In the genomic region with DNA sequence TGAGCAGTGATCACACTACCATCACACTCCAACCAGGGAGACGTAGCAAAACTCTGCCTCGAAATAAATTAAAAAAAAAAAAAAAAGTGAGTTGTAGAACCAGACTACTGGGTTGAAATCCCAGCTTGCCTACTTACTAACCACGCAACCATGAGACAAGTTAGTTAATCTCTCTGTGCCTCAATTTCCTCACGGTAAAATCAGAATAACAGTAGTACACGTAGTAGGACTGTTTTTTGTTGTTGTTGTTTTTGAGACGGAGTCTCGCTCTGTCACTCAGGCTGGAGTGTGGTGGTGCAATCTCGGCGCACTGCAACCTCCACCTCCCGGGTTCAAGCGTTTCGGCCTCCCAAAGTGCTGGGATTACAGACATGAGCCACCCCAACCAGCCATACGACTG, we compare ENCODE assay signal across 21 cellular contexts. TPM values are rescaled to one million over a fixed set of nuclear protein-coding genes. Genes with fewer than 3 reads are reported as not detected.
DNase-seq lines count a peak whose midpoint lies in the region; ATAC-seq, FAIRE-seq and TF ChIP-seq lines count a peak whose summit lies in the region.
"Had no signal": no experiment of that assay in that cellular context is flagged by ENCODE, and none has a peak within 500 bp of the region (broad histone marks: within the 10 kb centered on the region; RNA-seq: fewer than 3 reads in every experiment).

No MANE protein-coding gene starts in this region.

- H4K20me1 ChIP-seq in K562 (replicated peaks; ENCODE audit: control insufficient read depth, insufficient read depth, low read length) (peaks cover 13% of the 10 kb centered on the region), H1 (replicated peaks in 1 of 2; ENCODE audit: control insufficient read depth in 1 of 2, insufficient read depth in 2 of 2, low read length in 2 of 2) (peaks cover 5 to 16% of the 10 kb centered on the region in 2 experiments)

- no peak overlapping the region for H3K27ac ChIP-seq in CD8-positive, alpha-beta T cell (ENCODE audit: low read depth, low read length)
- H3K27ac ChIP-seq in K562 (ENCODE audit: extremely low read depth, low read depth, low read length) (no peak overlapping the region), H1 (ENCODE audit: low read depth, low read length) (no peak overlapping the region), prostate gland (no peak overlapping the region), A673 (ENCODE audit: low read depth, low read length, poor library complexity, severe bottlenecking) (no peak overlapping the region)
- H3K27ac ChIP-seq: BLaER1, C4-2B had no signal

- TF ChIP-seq POLR2A in K562 (conservative IDR thresholded peaks at IDR 0.05) (no peak), H1 (IDR thresholded peaks at IDR 0.05; ENCODE audit: control extremely low read depth in 1 of 2, low read depth in 2 of 2, low read length in 2 of 2) (no peak), prostate gland (IDR thresholded peaks at IDR 0.05) (no peak)

- H2BK120ac ChIP-seq in H1 (replicated peaks; ENCODE audit: low read depth, low read length) = no peak overlapping the region

- BruUV-seq in K562 (replicated peaks; lab: Mats Ljungman, UMichigan) (no TSS peak), A673 (replicated peaks; lab: Mats Ljungman, UMichigan) (no TSS peak)

- peaks cover 15% of the 10 kb centered on the region for H3K36me3 Mint-ChIP-seq in CD8-positive, alpha-beta T cell

- TF ChIP-seq RAD21 in K562 (CRISPR knock-in tag; conservative IDR thresholded peaks at IDR 0.05 in 1 of 2, IDR thresholded peaks at IDR 0.05 in 1 of 2) (no peak), H1 (IDR thresholded peaks at IDR 0.05 in 1 of 2, conservative IDR thresholded peaks at IDR 0.05 in 1 of 2; ENCODE audit: low read depth in 2 of 2, low read length in 2 of 2) (no peak)

- H3K56ac ChIP-seq in H1 (replicated peaks; ENCODE audit: insufficient read length, low read depth, low read length) = no peak overlapping the region

- H2BK15ac ChIP-seq in H1 (ENCODE audit: low read length) = no peak overlapping the region

- no peak overlapping the region for H4K91ac ChIP-seq in H1 (replicated peaks; ENCODE audit: insufficient read length, low read length)

- H4K8ac ChIP-seq in H1 (ENCODE audit: extremely low read depth, insufficient read depth, low read length) = peak overlapping the region; percentile 81; the same call in 1 of the 2 replicates

- H3K9ac ChIP-seq in K562 (ENCODE audit: insufficient read depth in 1 of 2, low read depth in 2 of 2, low read length in 2 of 2) (no peak overlapping the region), H1 (replicated peaks in 1 of 4; ENCODE audit: extremely low read depth in 1 of 4, low read depth in 3 of 4, low read length in 3 of 4) (no peak overlapping the region)
- H3K9ac ChIP-seq: BLaER1 had no signal

- peaks cover 32% of the 10 kb centered on the region for H3K79me1 ChIP-seq in H1 (ENCODE audit: low read depth, low read length)

- H3K4me2 ChIP-seq in K562 (ENCODE audit: insufficient read depth, low read length) (no peak overlapping the region), H1 (ENCODE audit: insufficient read depth in 1 of 2, low read depth in 2 of 2, low read length in 2 of 2) (no peak overlapping the region)
- H3K4me2 ChIP-seq: BLaER1 had no signal

- H3K4me1 Mint-ChIP-seq in CD8-positive, alpha-beta T cell (ENCODE audit: low read depth) = peaks cover 52% of the 10 kb centered on the region

- H3K36me3 ChIP-seq in CD8-positive, alpha-beta T cell (ENCODE audit: insufficient read depth, low read length) = no peaks in the 10 kb centered on the region
- H3K36me3 ChIP-seq in K562 (ENCODE audit: control insufficient read depth, insufficient read depth, low read length) = no peaks in the 10 kb centered on the region; the same call in 2 of the 3 replicates
- no peaks in the 10 kb centered on the region for H3K36me3 ChIP-seq in H1 (ENCODE audit: control insufficient read depth in 2 of 4, insufficient read depth in 4 of 4, low read length in 3 of 4)
- no peaks in the 10 kb centered on the region for H3K36me3 ChIP-seq in prostate gland
- no peaks in the 10 kb centered on the region for H3K36me3 ChIP-seq in A673 (ENCODE audit: insufficient read depth, low read length, poor library complexity, severe bottlenecking)

- no peak for ATAC-seq in CD8-positive, alpha-beta T cell
- ATAC-seq in K562 = no peak

- H3K9me1 ChIP-seq in K562 (ENCODE audit: control insufficient read depth, insufficient read depth, low read length) = no peaks in the 10 kb centered on the region

- no peak overlapping the region for H2BK12ac ChIP-seq in H1 (ENCODE audit: low read depth, low read length)

- POLR2A ChIA-PET in CD8-positive, alpha-beta T cell (lab: Charles Lee) = no interaction called here
- POLR2A ChIA-PET in K562 (lab: Yijun Ruan, JAX) = interaction anchor here (0.6 to 1.3 kb wide), 2 partner anchors 11 to 17 kb away, joined by 3 read pairs; no protein-coding TSS in a partner anchor
- POLR2A ChIA-PET in H1 (lab: Charles Lee; ENCODE audit: partially characterized antibody) = interaction anchor here (0.6 to 1.8 kb wide), 4 partner anchors 9 to 488 kb away, joined by 3 to 4 read pairs (median 3); no protein-coding TSS in a partner anchor
- POLR2A ChIA-PET in A673 (lab: Charles Lee; ENCODE audit: low non-redundant PET) = no interaction called here

- no peak overlapping the region for H3K23ac ChIP-seq in H1 (ENCODE audit: insufficient read length)

- 83% methylated on average over 9 of the region's 13 CpGs for WGBS in K562 (ENCODE audit: insufficient coverage, low coverage, missing lambda C conversion rate)
- 94% methylated on average over 13 of the region's 13 CpGs; no CpG with 5 or more reads in 1 of the 2 experiments for WGBS in H1 (ENCODE audit: extremely low coverage in 1 of 2, insufficient coverage in 1 of 2, insufficient read length in 1 of 2, insufficient replicate concordance in 2 of 2, low coverage in 1 of 2, low lambda C conversion rate in 2 of 2, missing lambda C conversion rate in 1 of 2), 2 experiments
- WGBS in prostate gland = 94% methylated on average over 13 of the region's 13 CpGs

- no peaks in the 10 kb centered on the region for H3K27me3 Mint-ChIP-seq in CD8-positive, alpha-beta T cell (ENCODE audit: low read depth)
- H3K27me3 Mint-ChIP-seq: B cell; CD4-positive, CD25-positive, alpha-beta regulatory T cell; CD8-positive, alpha-beta memory T cell had no signal

- peak overlapping the region; percentile 22 for H3K27ac Mint-ChIP-seq in CD8-positive, alpha-beta T cell
- H3K27ac Mint-ChIP-seq: B cell had no signal

- no peak overlapping the region for H3K18ac ChIP-seq in H1 (ENCODE audit: extremely low read depth, low read length)

- no peaks in the 10 kb centered on the region for H3K4me1 ChIP-seq in CD8-positive, alpha-beta T cell (ENCODE audit: insufficient read depth, low read length)
- H3K4me1 ChIP-seq in K562 (replicated peaks in 1 of 2; ENCODE audit: control insufficient read depth in 2 of 2, insufficient read depth in 2 of 2, low read length in 2 of 2) = peaks cover 0 to 2% of the 10 kb centered on the region in 2 experiments; a peak in 1 of 5 replicates
- H3K4me1 ChIP-seq in H1 (replicated peaks in 1 of 4; ENCODE audit: control insufficient read depth in 3 of 4, insufficient read depth in 4 of 4, low read length in 3 of 4) = no peaks in the 10 kb centered on the region
- H3K4me1 ChIP-seq in prostate gland (replicated peaks) = no peaks in the 10 kb centered on the region
- no peaks in the 10 kb centered on the region for H3K4me1 ChIP-seq in A673 (ENCODE audit: insufficient read depth, low read length, poor library complexity, severe bottlenecking)

- H3K79me2 ChIP-seq in K562 (ENCODE audit: control insufficient read depth, insufficient read depth, low read length) = peaks cover 78% of the 10 kb centered on the region
- H3K79me2 ChIP-seq in H1 (ENCODE audit: control insufficient read depth in 1 of 2, insufficient read depth in 2 of 2, low read length in 2 of 2) = peaks cover 22 to 90% of the 10 kb centered on the region in 2 experiments

- TF ChIP-seq CTCF in CD8-positive, alpha-beta T cell (IDR thresholded peaks at IDR 0.05) = no peak
- TF ChIP-seq CTCF in K562 (IDR thresholded peaks at IDR 0.05 in 2 of 3, conservative IDR thresholded peaks at IDR 0.05 in 1 of 3; ENCODE audit: insufficient read depth in 2 of 3, low read depth in 1 of 3, low read length in 3 of 3) (no peak), H1 (IDR thresholded peaks at IDR 0.05; ENCODE audit: control extremely low read depth in 1 of 3, insufficient read depth in 1 of 3, low read depth in 1 of 3, low read length in 3 of 3) (no peak), prostate gland (IDR thresholded peaks at IDR 0.05) (no peak), A673 (conservative IDR thresholded peaks at IDR 0.05; ENCODE audit: low read depth, low read length) (no peak)

- H4K5ac ChIP-seq in H1 (ENCODE audit: insufficient read length, low read depth, low read length) = no peak overlapping the region

- no peaks in the 10 kb centered on the region for H3K9me3 ChIP-seq in CD8-positive, alpha-beta T cell (ENCODE audit: low read length)
- H3K9me3 ChIP-seq in K562 (replicated peaks; ENCODE audit: control insufficient read depth, insufficient read depth, low read depth, low read length) = no peaks in the 10 kb centered on the region
- H3K9me3 ChIP-seq in H1 (ENCODE audit: insufficient read depth in 2 of 2, low read depth in 1 of 2, low read length in 1 of 2) = no peaks in the 10 kb centered on the region
- no peaks in the 10 kb centered on the region for H3K9me3 ChIP-seq in prostate gland
- H3K9me3 ChIP-seq in A673 (ENCODE audit: low read depth, low read length, poor library complexity, severe bottlenecking) = no peaks in the 10 kb centered on the region

- no peaks in the 10 kb centered on the region for H3K9me3 Mint-ChIP-seq in CD8-positive, alpha-beta T cell
- H3K9me3 Mint-ChIP-seq: CD4-positive, CD25-positive, alpha-beta regulatory T cell; CD8-positive, alpha-beta memory T cell had no signal

- no peak overlapping the region for H2AFZ ChIP-seq in K562 (ENCODE audit: low read depth, low read length)
- no peak overlapping the region for H2AFZ ChIP-seq in H1 (ENCODE audit: low read length)

- in situ Hi-C loops in K562 (cut with MboI) = no loop called here

- no peaks in the 10 kb centered on the region for H3K23me2 ChIP-seq in H1 (ENCODE audit: low read depth, low read length)

- intact Hi-C loops in CD8-positive, alpha-beta T cell (cut with DNase I, micrococcal nuclease) = no loop called here
- intact Hi-C loops in K562 (cut with micrococcal nuclease) = no loop called here
- intact Hi-C loops in prostate gland (cut with DNase I) = no loop called here
- intact Hi-C loops in A673 (cut with micrococcal nuclease; ENCODE audit: unreplicated experiment) = no loop called here

- no peak overlapping the region for H3K4me3 Mint-ChIP-seq in CD8-positive, alpha-beta T cell
- H3K4me3 Mint-ChIP-seq: B cell; CD4-positive, CD25-positive, alpha-beta regulatory T cell; CD8-positive, alpha-beta memory T cell had no signal

- no peak for DNase-seq in CD8-positive, alpha-beta T cell
- DNase-seq in K562 (ENCODE audit: extremely low read depth in 1 of 4, low spot score in 3 of 4) (no peak), H1 (ENCODE audit: low read depth in 1 of 2, low spot score in 2 of 2) (no peak), prostate gland (ENCODE audit: low spot score) (no peak), A172 (ENCODE audit: low spot score) (no peak), A673 (ENCODE audit: low spot score) (no peak)
- DNase-seq: 8988T; CD4-positive, CD25-positive, alpha-beta regulatory T cell; CD8-positive, alpha-beta memory T cell; DMS 273 treated with DMSO at 0.1 percent for 48 hours; DMS79 treated with DMSO at 0.1 percent for 48 hours; GF-D8; GOT3; H7; HCEC 1CT had no signal

- no peak for TF ChIP-seq EP300 in K562 (IDR thresholded peaks at IDR 0.05; ENCODE audit: low read length)
- TF ChIP-seq EP300 in H1 (IDR thresholded peaks at IDR 0.05; ENCODE audit: borderline replicate concordance in 1 of 2, low read depth in 2 of 2, low read length in 2 of 2) = no peak

- FAIRE-seq in K562 (lab: Jason Lieb, UNC) = no peak
- FAIRE-seq in H1 (lab: Jason Lieb, UNC) = no peak
- FAIRE-seq: D721Med, GM12891, GM18507 had no signal

- no peak overlapping the region for H3K4ac ChIP-seq in H1 (replicated peaks; ENCODE audit: insufficient read length, low read depth, low read length)

- no peaks in the 10 kb centered on the region for H3K27me3 ChIP-seq in CD8-positive, alpha-beta T cell (ENCODE audit: insufficient read depth, low read length)
- H3K27me3 ChIP-seq in K562 (ENCODE audit: control insufficient read depth in 2 of 2, insufficient read depth in 2 of 2, low read length in 2 of 2) = no peaks in the 10 kb centered on the region
- no peaks in the 10 kb centered on the region for H3K27me3 ChIP-seq in H1 (replicated peaks in 1 of 4; ENCODE audit: control insufficient read depth in 3 of 4, extremely low read depth in 1 of 4, insufficient read depth in 3 of 4, low read length in 3 of 4)
- H3K27me3 ChIP-seq in prostate gland (replicated peaks; ENCODE audit: insufficient read depth) = no peaks in the 10 kb centered on the region
- H3K27me3 ChIP-seq in A673 (replicated peaks; ENCODE audit: insufficient read depth, low read depth, low read length, poor library complexity) = no peaks in the 10 kb centered on the region
- H3K27me3 ChIP-seq: BLaER1 had no signal

- H2AK5ac ChIP-seq in H1 (ENCODE audit: low read depth, low read length) = no peak overlapping the region

- CTCF ChIA-PET in CD8-positive, alpha-beta T cell (lab: Charles Lee) = interaction anchor here (0.7 kb wide), 1 partner anchor 296 kb away, joined by 4 read pairs; no protein-coding TSS in a partner anchor
- CTCF ChIA-PET in K562 (lab: Yijun Ruan, JAX; ENCODE audit: low intra/inter-chr PET ratio) (no interaction called here), H1 (lab: Charles Lee; ENCODE audit: partially characterized antibody) (interaction anchor here (0.6 to 2.2 kb wide), 6 partner anchors 17 to 598 kb away, joined by 3 to 8 read pairs (median 3); no protein-coding TSS in a partner anchor), A673 (lab: Charles Lee) (no interaction called here)

- no peak overlapping the region for H3K14ac ChIP-seq in H1 (ENCODE audit: insufficient read length)

- no peak overlapping the region for H2BK20ac ChIP-seq in H1 (ENCODE audit: low read length)

- no peak overlapping the region for H3K4me3 ChIP-seq in CD8-positive, alpha-beta T cell (ENCODE audit: low read depth, low read length)
- H3K4me3 ChIP-seq in K562 (no peak overlapping the region), H1 (ENCODE audit: extremely low read depth in 1 of 4, insufficient read depth in 2 of 4, low read depth in 3 of 4, low read length in 4 of 4) (no peak overlapping the region), prostate gland (no peak overlapping the region), A673 (ENCODE audit: low read depth, low read length, poor library complexity, severe bottlenecking) (no peak overlapping the region)
- H3K4me3 ChIP-seq: BLaER1 had no signal

- H2BK5ac ChIP-seq in H1 (ENCODE audit: low read depth, low read length) = no peak overlapping the region

RNA-seq across cellular contexts. Expression of a gene that starts 14.2 kb away (rescaled TPM):
- total RNA-seq in CD8-positive, alpha-beta T cell = 10 to 100 TPM; 43.7 to 53.3 TPM
- 17.2 and 50.1 TPM in 2 replicates for total RNA-seq in K562 (2011; cell fraction: chromatin; rRNA removed; ENCODE audit: low replicate concordance)
- total RNA-seq in K562 (2011; cell fraction: nucleolus; rRNA removed) = 15.7 and 17.4 TPM in 2 replicates
- 22.2 and 30.5 TPM in 2 replicates for total RNA-seq in K562 (2011; cell fraction: nucleoplasm; rRNA removed)
- 30.0 and 35.8 TPM in 2 replicates for total RNA-seq in K562 (2014; rRNA removed)
- 45.4 and 53.5 TPM in 2 replicates for total RNA-seq in K562 (2014; rRNA removed; fragmentation: Illumina TruSeq; extraction: Trizol)
- total RNA-seq in K562 (2015; rRNA removed; fragmentation: Illumina TruSeq; extraction: Trizol) = 39.6 and 45.7 TPM in 2 replicates
- total RNA-seq in K562 (2021) = 70.8 and 77.2 TPM in 2 replicates
- 74.7 and 95.3 TPM in 2 replicates for polyA plus RNA-seq in K562 (2011; rRNA removed)
- polyA plus RNA-seq in K562 (2011; cell fraction: cytosol; rRNA removed) = 35.5 and 36.2 TPM in 2 replicates
- polyA plus RNA-seq in K562 (2011; cell fraction: nucleus; rRNA removed) = 21.9 and 32.9 TPM in 2 replicates
- 55.5 and 74.0 TPM in 2 replicates for polyA plus RNA-seq in K562 (2012)
- polyA plus RNA-seq in K562 (2014; fragmentation: Illumina TruSeq; extraction: Trizol) = 60.2 and 67.9 TPM in 2 replicates
- 10 to 100 TPM; 14.0 to 15.7 TPM for polyA plus RNA-seq in K562 (2014; fragmentation: Nextera tagmentation; extraction: Ambion mirVana)
- 33.6 and 41.4 TPM in 2 replicates for polyA plus RNA-seq in K562 (2014; rRNA removed)
- 200 and 246 TPM in 2 replicates for polyA minus RNA-seq in K562 (2011; rRNA and poly(A)+ RNA removed)
- 47.0 and 60.7 TPM in 2 replicates for polyA minus RNA-seq in K562 (2011; cell fraction: cytosol; rRNA and poly(A)+ RNA removed)
- 12.4 and 26.5 TPM in 2 replicates for polyA minus RNA-seq in K562 (2011; cell fraction: nucleus; rRNA and poly(A)+ RNA removed)
- total RNA-seq in H1 (2021; fragmentation: NEBNext Ultra II Directional; extraction: Animal tissue kit (Norgen Biotek cat#: 25700)) = 88.6 and 89.3 TPM in 2 replicates
- polyA plus RNA-seq in H1 (2011; rRNA removed) = 24.4 and 33.5 TPM in 2 replicates
- polyA plus RNA-seq in H1 (2011; cell fraction: cytosol; rRNA removed) = 41.1 TPM
- polyA plus RNA-seq in H1 (2011; cell fraction: nucleus; rRNA removed) = 39.0 TPM
- polyA plus RNA-seq in H1 (2012, experiment 1 of 2) = 51.8 to 62.5 TPM (median 55.3 TPM) in 4 replicates
- polyA plus RNA-seq in H1 (2012, experiment 2 of 2) = 11.7 TPM
- polyA plus RNA-seq in H1 (2013, experiment 1 of 2) = 64.7 TPM
- polyA plus RNA-seq in H1 (2013, experiment 2 of 2) = 70.4 TPM
- 56.4 and 70.2 TPM in 2 replicates for polyA minus RNA-seq in H1 (2011; rRNA and poly(A)+ RNA removed)
- 45.1 TPM for polyA minus RNA-seq in H1 (2011; cell fraction: cytosol; rRNA and poly(A)+ RNA removed)
- polyA minus RNA-seq in H1 (2011; cell fraction: nucleus; rRNA and poly(A)+ RNA removed) = 47.8 TPM
- total RNA-seq in prostate gland = 100 to 1,000 TPM; 152 to 200 TPM
- total RNA-seq in A172 (2014; rRNA removed; shearing (Covaris generic)) = 91.8 and 92.1 TPM in 2 replicates
- total RNA-seq in A673 (2021) = 104 and 105 TPM in 2 replicates

RNA-seq across cellular contexts. Expression of a gene that starts 41.0 kb away (rescaled TPM):
- total RNA-seq in CD8-positive, alpha-beta T cell = 10 to 100 TPM; 10.2 to 13.7 TPM
- 47.1 and 66.4 TPM in 2 replicates for total RNA-seq in K562 (2011; cell fraction: chromatin; rRNA removed; ENCODE audit: low replicate concordance)
- total RNA-seq in K562 (2011; cell fraction: nucleolus; rRNA removed) = 27.8 and 30.0 TPM in 2 replicates
- 47.8 and 65.0 TPM in 2 replicates for total RNA-seq in K562 (2011; cell fraction: nucleoplasm; rRNA removed)
- 87.2 and 98.6 TPM in 2 replicates for total RNA-seq in K562 (2014; rRNA removed)
- 102 and 104 TPM in 2 replicates for total RNA-seq in K562 (2014; rRNA removed; fragmentation: Illumina TruSeq; extraction: Trizol)
- total RNA-seq in K562 (2015; rRNA removed; fragmentation: Illumina TruSeq; extraction: Trizol) = 102 and 118 TPM in 2 replicates
- 66.0 and 81.9 TPM in 2 replicates for total RNA-seq in K562 (2021)
- 126 and 130 TPM in 2 replicates for polyA plus RNA-seq in K562 (2011; rRNA removed)
- polyA plus RNA-seq in K562 (2011; cell fraction: cytosol; rRNA removed) = 27.7 and 54.8 TPM in 2 replicates
- polyA plus RNA-seq in K562 (2011; cell fraction: nucleus; rRNA removed) = 30.0 and 56.5 TPM in 2 replicates
- polyA plus RNA-seq in K562 (2012) = 93.8 and 140 TPM in 2 replicates
- polyA plus RNA-seq in K562 (2014; fragmentation: Illumina TruSeq; extraction: Trizol) = 68.5 and 75.0 TPM in 2 replicates
- polyA plus RNA-seq in K562 (2014; fragmentation: Nextera tagmentation; extraction: Ambion mirVana) = 100 to 1,000 TPM; 216 to 237 TPM
- 67.2 and 79.2 TPM in 2 replicates for polyA plus RNA-seq in K562 (2014; rRNA removed)
- 63.0 and 72.5 TPM in 2 replicates for polyA minus RNA-seq in K562 (2011; rRNA and poly(A)+ RNA removed)
- polyA minus RNA-seq in K562 (2011; cell fraction: cytosol; rRNA and poly(A)+ RNA removed) = 23.1 and 25.8 TPM in 2 replicates
- polyA minus RNA-seq in K562 (2011; cell fraction: nucleus; rRNA and poly(A)+ RNA removed) = 11.6 and 21.1 TPM in 2 replicates
- total RNA-seq in H1 (2021; fragmentation: NEBNext Ultra II Directional; extraction: Animal tissue kit (Norgen Biotek cat#: 25700)) = 59.9 and 60.7 TPM in 2 replicates
- 22.8 and 34.9 TPM in 2 replicates for polyA plus RNA-seq in H1 (2011; rRNA removed)
- 52.0 TPM for polyA plus RNA-seq in H1 (2011; cell fraction: cytosol; rRNA removed)
- polyA plus RNA-seq in H1 (2011; cell fraction: nucleus; rRNA removed) = 26.5 TPM
- 55.5 to 71.0 TPM (median 61.5 TPM) in 4 replicates for polyA plus RNA-seq in H1 (2012, experiment 1 of 2)
- polyA plus RNA-seq in H1 (2012, experiment 2 of 2) = 10.8 TPM
- polyA plus RNA-seq in H1 (2013, experiment 1 of 2) = 45.7 TPM
- polyA plus RNA-seq in H1 (2013, experiment 2 of 2) = 51.1 TPM
- polyA minus RNA-seq in H1 (2011; rRNA and poly(A)+ RNA removed) = 21.8 and 30.4 TPM in 2 replicates
- 15.0 TPM for polyA minus RNA-seq in H1 (2011; cell fraction: cytosol; rRNA and poly(A)+ RNA removed)
- polyA minus RNA-seq in H1 (2011; cell fraction: nucleus; rRNA and poly(A)+ RNA removed) = 19.7 TPM
- 10 to 100 TPM; 11.1 to 33.0 TPM for total RNA-seq in prostate gland
- total RNA-seq in A172 (2014; rRNA removed; shearing (Covaris generic)) = 54.7 and 68.2 TPM in 2 replicates
- 87.4 and 92.6 TPM in 2 replicates for total RNA-seq in A673 (2021)

Comparison
In these comparisons a context has a peak if more than half of its experiments do, and no peak if none do; other contexts are left out.
1. CTCF ChIA-PET loops: an anchor here in CD8-positive, alpha-beta T cell (0.7 kb wide) and H1 (0.6 to 2.2 kb wide); none called in K562 and A673.
2. POLR2A ChIA-PET loops: an anchor here in K562 (0.6 to 1.3 kb wide) and H1 (0.6 to 1.8 kb wide); none called in CD8-positive, alpha-beta T cell and A673.